9 cellular contexts compared by ENCODE assay signal in genomic region chr3:129233538-129233937, GRCh38. TPM values are rescaled to one million over a fixed set of nuclear protein-coding genes. Genes with fewer than 3 reads are reported as not detected.
DNase-seq lines count a peak whose midpoint lies in the region; ATAC-seq and TF ChIP-seq lines count a peak whose summit lies in the region.
"Had no signal": no experiment of that assay in that cellular context is flagged by ENCODE, and none has a peak within 500 bp of the region (broad histone marks: within the 10 kb centered on the region; RNA-seq: fewer than 3 reads in every experiment).

No MANE protein-coding gene starts in this region.

- 47 to 75% methylated on average over 4 of the region's 4 CpGs for WGBS in sigmoid colon, 2 donors

- intact Hi-C loops in activated naive CD4-positive, alpha-beta T cell treated with anti-CD3 and anti-CD28 coated beads for 36 hours (cut with micrococcal nuclease), result no loop called here
- intact Hi-C loops in sigmoid colon (cut with DNase I), result no loop called here

- H3K27ac ChIP-seq in sigmoid colon, result peak overlapping the region in 1 of 4 donors; percentile 35

- no peak for TF ChIP-seq EP300 in sigmoid colon (IDR thresholded peaks at IDR 0.05)

- TF ChIP-seq CTCF in sigmoid colon (IDR thresholded peaks at IDR 0.05), result no peak

- peaks cover 81% of the 10 kb centered on the region for H3K4me1 Mint-ChIP-seq in activated naive CD4-positive, alpha-beta T cell treated with anti-CD3 and anti-CD28 coated beads, Interleukin-2, amount 10 ng/mL, durations not matched to agents 7 days and 5 days
- H3K4me1 Mint-ChIP-seq in activated naive CD4-positive, alpha-beta T cell treated with anti-CD3 and anti-CD28 coated beads for 36 hours (ENCODE audit: low read depth), result peaks cover 10% of the 10 kb centered on the region
- H3K4me1 Mint-ChIP-seq in activated CD8-positive, alpha-beta T cell treated with anti-CD3 and anti-CD28 coated beads, Interleukin-2, amount 10 ng/mL, durations not matched to agents 7 days and 5 days (ENCODE audit: low read depth), result peaks cover 75% of the 10 kb centered on the region

- peaks cover 0 to 10% (median 5%) of the 10 kb centered on the region in 4 donors for H3K4me1 ChIP-seq in sigmoid colon

- H3K4me3 Mint-ChIP-seq in activated naive CD4-positive, alpha-beta T cell treated with anti-CD3 and anti-CD28 coated beads, Interleukin-2, amount 10 ng/mL, durations not matched to agents 7 days and 5 days, result no peak overlapping the region
- H3K4me3 Mint-ChIP-seq in activated naive CD4-positive, alpha-beta T cell treated with anti-CD3 and anti-CD28 coated beads for 36 hours, result no peak overlapping the region
- H3K4me3 Mint-ChIP-seq in activated CD8-positive, alpha-beta T cell treated with anti-CD3 and anti-CD28 coated beads, Interleukin-2, amount 10 ng/mL, durations not matched to agents 7 days and 5 days, result peak overlapping the region; percentile 6
- H3K4me3 Mint-ChIP-seq: T-cell had no signal

- no peaks in the 10 kb centered on the region for H3K9me3 Mint-ChIP-seq in activated naive CD4-positive, alpha-beta T cell treated with anti-CD3 and anti-CD28 coated beads, Interleukin-2, amount 10 ng/mL, durations not matched to agents 7 days and 5 days
- H3K9me3 Mint-ChIP-seq in activated naive CD4-positive, alpha-beta T cell treated with anti-CD3 and anti-CD28 coated beads for 36 hours, result no peaks in the 10 kb centered on the region
- H3K9me3 Mint-ChIP-seq in activated CD8-positive, alpha-beta T cell treated with anti-CD3 and anti-CD28 coated beads, Interleukin-2, amount 10 ng/mL, durations not matched to agents 7 days and 5 days (ENCODE audit: insufficient read depth), result no peaks in the 10 kb centered on the region
- H3K9me3 Mint-ChIP-seq: T-cell had no signal

- no peaks in the 10 kb centered on the region for H3K27me3 Mint-ChIP-seq in activated naive CD4-positive, alpha-beta T cell treated with anti-CD3 and anti-CD28 coated beads, Interleukin-2, amount 10 ng/mL, durations not matched to agents 7 days and 5 days
- H3K27me3 Mint-ChIP-seq in activated naive CD4-positive, alpha-beta T cell treated with anti-CD3 and anti-CD28 coated beads for 36 hours (ENCODE audit: low read depth), result no peaks in the 10 kb centered on the region
- H3K27me3 Mint-ChIP-seq in activated CD8-positive, alpha-beta T cell treated with anti-CD3 and anti-CD28 coated beads, Interleukin-2, amount 10 ng/mL, durations not matched to agents 7 days and 5 days (ENCODE audit: low read depth), result no peaks in the 10 kb centered on the region
- H3K27me3 Mint-ChIP-seq: T-cell had no signal

- no peaks in the 10 kb centered on the region for H3K9me3 ChIP-seq in sigmoid colon

- CTCF ChIA-PET in activated naive CD4-positive, alpha-beta T cell treated with anti-CD3 and anti-CD28 coated beads, Interleukin-2, amount 10 ng/mL, durations not matched to agents 7 days and 5 days (lab: Charles Lee), result interaction anchor here (0.8 to 5.6 kb wide), 2 partner anchors 12 to 234 kb away, joined by 3 to 28 read pairs; no protein-coding TSS in a partner anchor
- CTCF ChIA-PET in activated naive CD4-positive, alpha-beta T cell treated with anti-CD3 and anti-CD28 coated beads for 36 hours (lab: Charles Lee), result no interaction called here
- CTCF ChIA-PET in activated CD8-positive, alpha-beta T cell treated with anti-CD3 and anti-CD28 coated beads, Interleukin-2, amount 10 ng/mL, durations not matched to agents 7 days and 5 days (lab: Charles Lee), result interaction anchor here (1.1 to 2.2 kb wide), 5 partner anchors 9 to 263 kb away, joined by 3 to 10 read pairs (median 4); no protein-coding TSS in a partner anchor

- H3K36me3 ChIP-seq in sigmoid colon, result no peaks in the 10 kb centered on the region

- no peak overlapping the region for H3K4me3 ChIP-seq in sigmoid colon

- no peaks in the 10 kb centered on the region for H3K27me3 ChIP-seq in sigmoid colon

- POLR2A ChIA-PET in activated CD8-positive, alpha-beta T cell treated with anti-CD3 and anti-CD28 coated beads, Interleukin-2, amount 10 ng/mL, durations not matched to agents 7 days and 5 days (lab: Charles Lee), result interaction anchor here (0.5 to 1.4 kb wide), 3 partner anchors 35 to 112 kb away, joined by 3 to 7 read pairs (median 3); partner anchors contain the start of gene RAB43

- peak; percentile 89 for ATAC-seq in HG03159 (IDR thresholded peaks at IDR 0.05; ENCODE audit: unreplicated experiment)
- ATAC-seq in activated CD8-positive, alpha-beta T cell treated with anti-CD3 and anti-CD28 coated beads, Interleukin-2, amount 10 ng/mL, durations not matched to agents 7 days and 5 days, result peak; percentile 38

- H3K36me3 Mint-ChIP-seq in activated naive CD4-positive, alpha-beta T cell treated with anti-CD3 and anti-CD28 coated beads, Interleukin-2, amount 10 ng/mL, durations not matched to agents 7 days and 5 days, result peaks cover 2% of the 10 kb centered on the region
- no peaks in the 10 kb centered on the region for H3K36me3 Mint-ChIP-seq in activated naive CD4-positive, alpha-beta T cell treated with anti-CD3 and anti-CD28 coated beads for 36 hours (ENCODE audit: low read depth)
- peaks cover 14% of the 10 kb centered on the region for H3K36me3 Mint-ChIP-seq in activated CD8-positive, alpha-beta T cell treated with anti-CD3 and anti-CD28 coated beads, Interleukin-2, amount 10 ng/mL, durations not matched to agents 7 days and 5 days (ENCODE audit: low read depth)
- H3K36me3 Mint-ChIP-seq: T-cell had no signal

- H3K27ac Mint-ChIP-seq in activated naive CD4-positive, alpha-beta T cell treated with anti-CD3 and anti-CD28 coated beads, Interleukin-2, amount 10 ng/mL, durations not matched to agents 7 days and 5 days, result peak overlapping the region; percentile 68
- H3K27ac Mint-ChIP-seq in activated naive CD4-positive, alpha-beta T cell treated with anti-CD3 and anti-CD28 coated beads for 36 hours, result no peak overlapping the region
- peak overlapping the region; percentile 89 for H3K27ac Mint-ChIP-seq in activated CD8-positive, alpha-beta T cell treated with anti-CD3 and anti-CD28 coated beads, Interleukin-2, amount 10 ng/mL, durations not matched to agents 7 days and 5 days
- H3K27ac Mint-ChIP-seq: T-cell had no signal

- DNase-seq in activated naive CD4-positive, alpha-beta T cell treated with anti-CD3 and anti-CD28 coated beads, Interleukin-2, amount 10 ng/mL, durations not matched to agents 7 days and 5 days, result no peak
- no peak for DNase-seq in activated naive CD4-positive, alpha-beta T cell treated with anti-CD3 and anti-CD28 coated beads for 36 hours
- DNase-seq in activated CD8-positive, alpha-beta T cell treated with anti-CD3 and anti-CD28 coated beads, Interleukin-2, amount 10 ng/mL, durations not matched to agents 7 days and 5 days, result peak; percentile 31
- DNase-seq in sigmoid colon (peak; percentile 78), HuH-7 (ENCODE audit: low spot score) (no peak), NCI-H187 treated with DMSO at 0.1 percent for 48 hours (lab: John Stamatoyannopoulos, UW) (no peak), HUDEP-2 (lab: John Stamatoyannopoulos, UW; ENCODE audit: unreplicated experiment in 76 of 76) (no peak)

- no peak for TF ChIP-seq POLR2A in sigmoid colon (IDR thresholded peaks at IDR 0.05)

RNA-seq across cellular contexts. Expression of gene COPG1, which starts 15.9 kb away (rescaled TPM):
- 100 to 1,000 TPM; 125 to 128 TPM for total RNA-seq in activated naive CD4-positive, alpha-beta T cell treated with anti-CD3 and anti-CD28 coated beads for 36 hours
- 100 to 1,000 TPM; 135 to 140 TPM for total RNA-seq in activated CD8-positive, alpha-beta T cell treated with anti-CD3 and anti-CD28 coated beads, Interleukin-2, amount 10 ng/mL, durations not matched to agents 7 days and 5 days
- total RNA-seq in sigmoid colon, result 10 to 100 TPM; 50.9 to 78.1 (median 57.9) TPM
- polyA plus RNA-seq in sigmoid colon, result 100 to 1,000 TPM; 104 to 151 (median 148) TPM

RNA-seq across cellular contexts. Expression of gene HMCES, which starts 45.1 kb away (rescaled TPM):
- 10 to 100 TPM; 35.0 to 35.8 TPM for total RNA-seq in activated naive CD4-positive, alpha-beta T cell treated with anti-CD3 and anti-CD28 coated beads for 36 hours
- 10 to 100 TPM; 58.2 to 62.2 TPM for total RNA-seq in activated CD8-positive, alpha-beta T cell treated with anti-CD3 and anti-CD28 coated beads, Interleukin-2, amount 10 ng/mL, durations not matched to agents 7 days and 5 days
- total RNA-seq in sigmoid colon, result 10 to 100 TPM; 15.2 to 22.5 (median 20.2) TPM
- 10 to 100 TPM; 21.6 to 41.2 (median 25.4) TPM for polyA plus RNA-seq in sigmoid colon

RNA-seq across cellular contexts. Expression of gene CNBP, which starts 49.8 kb away (rescaled TPM):
- total RNA-seq in activated naive CD4-positive, alpha-beta T cell treated with anti-CD3 and anti-CD28 coated beads for 36 hours, result 100 to 1,000 TPM; 490 to 500 TPM
- 100 to 1,000 TPM; 263 to 273 TPM for total RNA-seq in activated CD8-positive, alpha-beta T cell treated with anti-CD3 and anti-CD28 coated beads, Interleukin-2, amount 10 ng/mL, durations not matched to agents 7 days and 5 days
- total RNA-seq in sigmoid colon, result 100 to 1,000 TPM; 398 to 687 (median 623) TPM
- 100 to 1,000 TPM; 251 to 392 (median 343) TPM for polyA plus RNA-seq in sigmoid colon

Comparison
In these comparisons a context has a peak if more than half of its experiments do, and no peak if none do; other contexts are left out.
1. DNase-seq: peak in activated CD8-positive, alpha-beta T cell treated with anti-CD3 and anti-CD28 coated beads, Interleukin-2, amount 10 ng/mL, durations not matched to agents 7 days and 5 days (single experiment) and sigmoid colon (single experiment); none in activated naive CD4-positive, alpha-beta T cell treated with anti-CD3 and anti-CD28 coated beads, Interleukin-2, amount 10 ng/mL, durations not matched to agents 7 days and 5 days (single experiment), activated naive CD4-positive, alpha-beta T cell treated with anti-CD3 and anti-CD28 coated beads for 36 hours (single experiment), HuH-7 (single experiment), NCI-H187 treated with DMSO at 0.1 percent for 48 hours (single experiment) and HUDEP-2 (0 of 76).